ENCODE assay signal across 1 cellular context in the genomic region with DNA sequence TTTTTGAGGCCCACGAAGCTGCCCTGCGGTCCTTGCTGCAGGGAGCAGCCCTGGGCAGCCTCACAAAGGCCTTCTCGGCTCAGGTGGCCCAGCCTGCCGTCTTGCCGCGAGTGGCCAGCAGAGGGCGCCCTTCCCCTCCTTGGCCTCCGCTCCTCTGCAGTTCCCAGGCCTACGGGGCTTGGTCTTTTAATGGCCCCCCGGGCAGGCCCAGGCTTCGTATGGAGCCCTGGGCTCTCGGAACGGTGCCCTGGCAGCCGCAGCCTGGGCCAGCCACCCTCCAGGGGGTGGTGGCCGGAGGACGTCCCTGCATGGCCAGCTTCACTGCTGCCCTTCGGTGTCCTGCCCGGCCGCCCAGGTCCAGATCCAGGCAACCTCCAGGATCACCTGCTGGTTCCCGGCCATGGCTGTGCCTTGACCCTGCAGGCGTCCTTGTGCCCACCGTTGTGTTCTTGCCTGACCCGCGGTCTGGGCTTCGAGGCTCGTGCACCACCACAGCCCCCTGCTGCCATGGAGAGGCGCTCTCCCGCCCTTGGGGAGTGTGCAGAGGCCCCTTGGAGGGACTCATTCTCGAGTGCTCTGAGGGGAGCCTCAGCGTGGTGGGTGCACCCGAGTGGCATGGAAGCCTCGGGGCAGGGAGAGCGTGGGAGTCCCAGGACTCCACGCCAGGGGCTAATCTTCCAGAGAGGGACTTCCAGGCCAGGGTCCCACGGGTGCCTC.
A peak's percentile ranks its signal among the peaks of the same experiment; 100 is the strongest.
TF ChIP-seq lines count a peak whose summit lies in the region.

No MANE protein-coding gene starts in this region.

TF ChIP-seq in IMR-90, 13 proteins besides CTCF, POLR2A, EP300 and RAD21 (continued from another document):
- TF ChIP-seq SMC3 (IDR thresholded peaks at IDR 0.05; ENCODE audit: low read depth, low read length) = peak; percentile 38; the same call in 1 of the 2 replicates
- TF ChIP-seq FOS (IDR thresholded peaks at IDR 0.05; ENCODE audit: low read depth, low read length) = no peak
- TF ChIP-seq BHLHE40 (IDR thresholded peaks at IDR 0.05; ENCODE audit: low read depth, low read length) = no peak
- TF ChIP-seq CHD1 (IDR thresholded peaks at IDR 0.05; ENCODE audit: low read depth, low read length) = no peak
- TF ChIP-seq MXI1 (IDR thresholded peaks at IDR 0.05; ENCODE audit: borderline replicate concordance, low read depth, low read length) = no peak
- no peak for TF ChIP-seq CEBPB (IDR thresholded peaks at IDR 0.05; ENCODE audit: low read depth, low read length)
- no peak for TF ChIP-seq RFX5 (IDR thresholded peaks at IDR 0.05; ENCODE audit: low read depth, low read length)
